7 cellular contexts compared by ENCODE assay signal in the genomic region with DNA sequence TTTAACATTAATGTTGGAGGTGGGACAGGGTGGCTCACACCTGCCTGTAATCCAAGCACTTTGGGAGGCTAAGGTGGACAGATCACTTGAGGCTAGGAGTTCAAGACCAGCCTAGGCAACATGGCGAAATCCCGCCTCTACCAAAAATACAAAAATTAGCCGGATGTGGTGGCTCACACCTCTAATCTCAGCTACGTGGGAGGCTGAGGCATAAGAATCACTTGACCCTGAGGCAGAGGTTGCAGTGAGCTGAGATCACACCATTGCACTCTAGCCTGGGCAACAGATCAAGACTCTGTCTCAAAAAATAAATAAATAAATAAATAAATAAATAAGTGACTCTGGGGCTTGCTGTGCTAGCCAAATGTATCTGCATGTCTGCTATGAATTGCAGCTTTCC. TPM values are rescaled to one million over a fixed set of nuclear protein-coding genes. Genes with fewer than 3 reads are reported as not detected.
A peak's percentile ranks its signal among the peaks of the same experiment; 100 is the strongest.
DNase-seq lines count a peak whose midpoint lies in the region; ATAC-seq, FAIRE-seq and TF ChIP-seq lines count a peak whose summit lies in the region.
"Not testable (repeated sequence)": the region's sequence is repeated elsewhere in the genome, so short reads cannot be mapped to it uniquely, and the experiment has no call there.

No MANE protein-coding gene starts in this region.

- not testable (repeated sequence) for H3K79me2 ChIP-seq in GM12878 (ENCODE audit: control insufficient read depth, insufficient read depth, low read length)

- peak; percentile 11 for DNase-seq in activated naive CD8-positive, alpha-beta T cell treated with anti-CD3 and anti-CD28 coated beads, Interleukin-2, amount 10 ng/mL, durations not matched to agents 7 days and 5 days
- DNase-seq in GM12878 (ENCODE audit: low read depth, low spot score) = not testable (repeated sequence)
- peak; percentile 5 for DNase-seq in chondrocyte (ENCODE audit: low spot score)
- peak; percentile 6 for DNase-seq in islet precursor cell
- peak; percentile 10 for DNase-seq in posterior vena cava (ENCODE audit: low spot score)
- peak; percentile 8 for DNase-seq in sigmoid colon

- not testable (repeated sequence) for H3K9me3 ChIP-seq in HEK293 (ENCODE audit: control insufficient read depth, insufficient read depth, low read depth, low read length); GM12878 (replicated peaks; ENCODE audit: control insufficient read depth, insufficient read depth, low read length); sigmoid colon

- not testable (repeated sequence) for H4K20me1 ChIP-seq in GM12878 (ENCODE audit: control insufficient read depth, insufficient read depth)

- not testable (repeated sequence) for H3K27ac ChIP-seq in HEK293 (ENCODE audit: extremely low read depth, low read depth, low read length); GM12878 (ENCODE audit: control insufficient read depth, insufficient read depth); sigmoid colon

- 90% methylated on average over 4 of the region's 4 CpGs for WGBS in GM12878 (ENCODE audit: insufficient coverage, insufficient replicate concordance, low lambda C conversion rate, missing lambda C conversion rate)
- 95% methylated on average over 4 of the region's 4 CpGs for WGBS in sigmoid colon, 2 donors

- not testable (repeated sequence) for H3K27ac Mint-ChIP-seq in activated naive CD8-positive, alpha-beta T cell treated with anti-CD3 and anti-CD28 coated beads, Interleukin-2, amount 10 ng/mL, durations not matched to agents 7 days and 5 days; chondrocyte (ENCODE audit: unreplicated experiment)

- CTCF ChIA-PET in HEK293 (lab: Yijun Ruan, JAX) = interaction anchor here (0.6 to 1.4 kb wide), 2 partner anchors 73 to 237 kb away, joined by 3 to 4 read pairs; no protein-coding TSS in a partner anchor
- CTCF ChIA-PET in GM12878 (lab: Yijun Ruan, JAX) = interaction anchor here (0.8 to 1.7 kb wide), 5 partner anchors 9 to 120 kb away, joined by 3 to 5 read pairs (median 4); no protein-coding TSS in a partner anchor

- H3K9me3 Mint-ChIP-seq in activated naive CD8-positive, alpha-beta T cell treated with anti-CD3 and anti-CD28 coated beads, Interleukin-2, amount 10 ng/mL, durations not matched to agents 7 days and 5 days; chondrocyte (ENCODE audit: low read depth): not testable (repeated sequence)

- H3K36me3 ChIP-seq in HEK293 (ENCODE audit: control insufficient read depth in 2 of 2, insufficient read depth in 1 of 2, low read length in 2 of 2); GM12878 (ENCODE audit: control insufficient read depth in 2 of 2, insufficient read depth in 2 of 2, low read length in 1 of 2); sigmoid colon: not testable (repeated sequence)

- intact Hi-C loops in GM12878 (cut with micrococcal nuclease; ENCODE audit: unreplicated experiment); posterior vena cava (cut with DNase I); sigmoid colon (cut with DNase I): not testable (repeated sequence)

- not testable (repeated sequence) for TF ChIP-seq RAD21 in GM12878 (IDR thresholded peaks at IDR 0.05; ENCODE audit: insufficient read depth, low read depth, low read length)

- H3K4me3 ChIP-seq in HEK293 (ENCODE audit: low read depth, low read length); GM12878; sigmoid colon: not testable (repeated sequence)

- POLR2A ChIA-PET in HEK293 (lab: Yijun Ruan, JAX); activated naive CD8-positive, alpha-beta T cell treated with anti-CD3 and anti-CD28 coated beads, Interleukin-2, amount 10 ng/mL, durations not matched to agents 7 days and 5 days (lab: Charles Lee): not testable (repeated sequence)
- POLR2A ChIA-PET in GM12878 (lab: Charles Lee) = interaction anchor here (2.4 kb wide), 1 partner anchor 9 kb away, joined by 10 read pairs; the partner anchor contains the start of gene NEK6

- FAIRE-seq in GM12878 (lab: Jason Lieb, UNC) = not testable (repeated sequence)

- SMC1A ChIA-PET in GM12878 (lab: Charles Lee; ENCODE audit: uncharacterized antibody, unreplicated experiment) = interaction anchor here (1.0 to 2.3 kb wide), 7 partner anchors 23 to 51 kb away, joined by 3 to 14 read pairs (median 3); no protein-coding TSS in a partner anchor

- TF ChIP-seq EP300 in GM12878 (IDR thresholded peaks at IDR 0.05; ENCODE audit: borderline replicate concordance in 1 of 2, control insufficient read depth in 1 of 2, low read depth in 2 of 2, low read length in 2 of 2); sigmoid colon (IDR thresholded peaks at IDR 0.05): not testable (repeated sequence)

- H3K4me1 Mint-ChIP-seq in activated naive CD8-positive, alpha-beta T cell treated with anti-CD3 and anti-CD28 coated beads, Interleukin-2, amount 10 ng/mL, durations not matched to agents 7 days and 5 days = peaks cover 18% of the 10 kb centered on the region
- peaks cover 22% of the 10 kb centered on the region for H3K4me1 Mint-ChIP-seq in chondrocyte (ENCODE audit: low read depth)

- not testable (repeated sequence) for H3K9ac ChIP-seq in GM12878 (ENCODE audit: control insufficient read depth, insufficient read depth, low read length)

- H3K27me3 ChIP-seq in GM12878 (replicated peaks in 1 of 2; ENCODE audit: control insufficient read depth in 2 of 2, insufficient read depth in 2 of 2, low read length in 1 of 2); sigmoid colon: not testable (repeated sequence)

- not testable (repeated sequence) for H2AFZ ChIP-seq in GM12878 (ENCODE audit: control insufficient read depth, low read depth, low read length)

- TF ChIP-seq POLR2A in GM12878 (IDR thresholded peaks at IDR 0.05; ENCODE audit: low read depth, low read length); sigmoid colon (IDR thresholded peaks at IDR 0.05): not testable (repeated sequence)

- H3K4me2 ChIP-seq in GM12878 (ENCODE audit: control insufficient read depth, insufficient read depth) = not testable (repeated sequence)

- not testable (repeated sequence) for H3K4me3 Mint-ChIP-seq in activated naive CD8-positive, alpha-beta T cell treated with anti-CD3 and anti-CD28 coated beads, Interleukin-2, amount 10 ng/mL, durations not matched to agents 7 days and 5 days; chondrocyte (ENCODE audit: unreplicated experiment)

- RAD21 ChIA-PET in GM12878 (lab: Charles Lee; ENCODE audit: unreplicated experiment) = not testable (repeated sequence)

- not testable (repeated sequence) for H3K4me1 ChIP-seq in HEK293 (ENCODE audit: control insufficient read depth, insufficient read depth, low read length); sigmoid colon
- peaks cover 23% of the 10 kb centered on the region for H3K4me1 ChIP-seq in GM12878 (ENCODE audit: control insufficient read depth, insufficient read depth, low read length)

- H3K36me3 Mint-ChIP-seq in activated naive CD8-positive, alpha-beta T cell treated with anti-CD3 and anti-CD28 coated beads, Interleukin-2, amount 10 ng/mL, durations not matched to agents 7 days and 5 days; chondrocyte (ENCODE audit: low read depth): not testable (repeated sequence)

- not testable (repeated sequence) for H3K27me3 Mint-ChIP-seq in activated naive CD8-positive, alpha-beta T cell treated with anti-CD3 and anti-CD28 coated beads, Interleukin-2, amount 10 ng/mL, durations not matched to agents 7 days and 5 days; chondrocyte (ENCODE audit: low read depth)

- not testable (repeated sequence) for TF ChIP-seq CTCF in HEK293 (tag by site-specific recombination; IDR thresholded peaks at IDR 0.05); GM12878 (IDR thresholded peaks at IDR 0.05 in 2 of 3, conservative IDR thresholded peaks at IDR 0.05 in 1 of 3; ENCODE audit: control insufficient read depth in 2 of 3, extremely low read depth in 1 of 3, insufficient read depth in 1 of 3, low read depth in 3 of 3, low read length in 3 of 3); chondrocyte (IDR thresholded peaks at IDR 0.05); sigmoid colon (IDR thresholded peaks at IDR 0.05)

- not testable (repeated sequence) for ATAC-seq in activated naive CD8-positive, alpha-beta T cell treated with anti-CD3 and anti-CD28 coated beads, Interleukin-2, amount 10 ng/mL, durations not matched to agents 7 days and 5 days (ENCODE audit: low read depth); GM12878

- BruUV-seq in GM12878 (replicated peaks; lab: Mats Ljungman, UMichigan) = not testable (repeated sequence)

- in situ Hi-C loops in GM12878 (cut with MboI) = not testable (repeated sequence)

RNA-seq across cellular contexts. Expression of gene NEK6, which starts 10.4 kb away (rescaled TPM):
- total RNA-seq in activated naive CD8-positive, alpha-beta T cell treated with anti-CD3 and anti-CD28 coated beads, Interleukin-2, amount 10 ng/mL, durations not matched to agents 7 days and 5 days = 10 to 100 TPM in 1 of 2 experiments, 1 to 10 TPM in 1; 8.1 to 10.9 TPM
- total RNA-seq in GM12878 (2013; cell fraction: nucleolus; rRNA removed) = 174 and 184 TPM in 2 replicates
- total RNA-seq in GM12878 (2014; rRNA removed) (50.0 and 58.0 TPM in 2 replicates), GM12878 (2014; rRNA removed; fragmentation: Illumina TruSeq; extraction: Trizol) (51.8 and 53.8 TPM in 2 replicates), GM12878 (2021) (136 and 142 TPM in 2 replicates), chondrocyte (99.9 to 110 TPM (median 107 TPM) in 3 replicates), posterior vena cava (10 to 100 TPM; 56.9 to 62.7 TPM), sigmoid colon (10 to 100 TPM in 2 of 4 donors, 1 to 10 TPM in 2; 8.2 to 24.1 (median 14.2) TPM)
- polyA plus RNA-seq in GM12878 (2011; ENCODE audit: low read depth) = 62.2 TPM
- polyA plus RNA-seq in GM12878 (2011; rRNA removed) (131 and 161 TPM in 2 replicates), GM12878 (2014; fragmentation: Illumina TruSeq; extraction: Trizol) (68.6 and 87.1 TPM in 2 replicates), GM12878 (2014; fragmentation: Nextera tagmentation; extraction: Ambion mirVana) (10 to 100 TPM; 31.3 to 33.2 TPM), GM12878 (2014; rRNA removed) (91.3 and 96.0 TPM in 2 replicates), GM12878 (2016; fragmentation: Nextera tagmentation; extraction: Ambion mirVana) (100 to 1,000 TPM in 1 of 2 experiments, 10 to 100 TPM in 1; 97.0 to 104 TPM), sigmoid colon (10 to 100 TPM; 13.8 to 36.2 (median 24.7) TPM)
- 171 and 176 TPM in 2 replicates for polyA plus RNA-seq in GM12878 (2011; cell fraction: cytosol; rRNA removed)
- 186 and 192 TPM in 2 replicates for polyA plus RNA-seq in GM12878 (2011; cell fraction: nucleus; rRNA removed)
- polyA plus RNA-seq in GM12878 (2012) = 79.3 and 129 TPM in 2 replicates
- 210 and 248 TPM in 2 replicates for polyA minus RNA-seq in GM12878 (2011; rRNA and poly(A)+ RNA removed)
- 53.5 and 58.5 TPM in 2 replicates for polyA minus RNA-seq in GM12878 (2011; cell fraction: cytosol; rRNA and poly(A)+ RNA removed)
- 60.7 and 78.1 TPM in 2 replicates for polyA minus RNA-seq in GM12878 (2011; cell fraction: nucleus; rRNA and poly(A)+ RNA removed)
